In genomic region chr9:73038613-73039012, GRCh38 we compare ENCODE assay signal across 11 cellular contexts.
DNase-seq lines count a peak whose midpoint lies in the region; ATAC-seq and TF ChIP-seq lines count a peak whose summit lies in the region.
"Had no signal": no experiment of that assay in that cellular context is flagged by ENCODE, and none has a peak within 500 bp of the region (broad histone marks: within the 10 kb centered on the region; RNA-seq: fewer than 3 reads in every experiment).

No MANE protein-coding gene starts in this region.

- intact Hi-C loops in CD4-positive, alpha-beta T cell (cut with DNase I, micrococcal nuclease), result no loop called here

- H3K4me1 Mint-ChIP-seq in CD4-positive, alpha-beta T cell (ENCODE audit: low read depth), result no peaks in the 10 kb centered on the region

- peak overlapping the region; percentile 70 for H3K4me3 ChIP-seq in adipocyte (ENCODE audit: low read length)

- POLR2A ChIA-PET in CD4-positive, alpha-beta T cell (lab: Charles Lee), result no interaction called here

- no peaks in the 10 kb centered on the region for H3K9me3 ChIP-seq in adipocyte (ENCODE audit: control insufficient read depth, low read length)
- no peaks in the 10 kb centered on the region for H3K9me3 ChIP-seq in CD4-positive, alpha-beta T cell (ENCODE audit: control insufficient read depth, low read length)

- no peak overlapping the region for H3K27ac ChIP-seq in CD4-positive, alpha-beta T cell (ENCODE audit: low read depth, low read length)

- H3K36me3 Mint-ChIP-seq in CD4-positive, alpha-beta T cell (ENCODE audit: low read depth), result no peaks in the 10 kb centered on the region

- peaks cover 35% of the 10 kb centered on the region for H3K4me1 ChIP-seq in adipocyte (ENCODE audit: control insufficient read depth, insufficient read depth, low read length)

- no peaks in the 10 kb centered on the region for H3K27me3 ChIP-seq in adipocyte (replicated peaks; ENCODE audit: control insufficient read depth, insufficient read depth, low read length)
- no peaks in the 10 kb centered on the region for H3K27me3 ChIP-seq in CD4-positive, alpha-beta T cell (ENCODE audit: control insufficient read depth, insufficient read depth, low read length)

- in situ Hi-C loops in ACHN (cut with HindIII; ENCODE audit: low pct_ligation_motif_present, low pct_unique_long_range_greater_than_20kb, low sequenced_read_pairs), result no loop called here

- peak overlapping the region; percentile 78 for H3K9ac ChIP-seq in adipocyte (ENCODE audit: low read length)

- CTCF ChIA-PET in CD4-positive, alpha-beta T cell (lab: Charles Lee), result no interaction called here

- TF ChIP-seq CTCF in omental fat pad (IDR thresholded peaks at IDR 0.05), result no peak
- TF ChIP-seq CTCF in CD4-positive, alpha-beta T cell (IDR thresholded peaks at IDR 0.05), result no peak

- H3K27ac Mint-ChIP-seq in CD4-positive, alpha-beta T cell, result no peak overlapping the region

- H3K27me3 Mint-ChIP-seq in CD4-positive, alpha-beta T cell, result peaks cover 39% of the 10 kb centered on the region

- peak; percentile 24 for DNase-seq in ACHN
- DNase-seq in adipocyte (ENCODE audit: low read depth), result peak; percentile 78
- DNase-seq in glomerular visceral epithelial cell (ENCODE audit: extremely low spot score), result peak; percentile 41
- peak; percentile 24 for DNase-seq in omental fat pad (ENCODE audit: low spot score)
- DNase-seq in NCI-H1417 treated with DMSO at 0.1 percent for 48 hours (lab: John Stamatoyannopoulos, UW), result no peak
- no peak for DNase-seq in CD4-positive, alpha-beta T cell
- no peak for DNase-seq in NCI-H1092 (lab: John Stamatoyannopoulos, UW)
- DNase-seq: activated CD4-positive, CD25-positive, alpha-beta regulatory T cell treated with anti-CD3 and anti-CD28 coated beads, Interleukin-2, amount 50 U/mL, for 72 hours; cortex of kidney; NCI-H2081 had no signal

- H3K9me3 Mint-ChIP-seq in CD4-positive, alpha-beta T cell, result no peaks in the 10 kb centered on the region

- no peaks in the 10 kb centered on the region for H3K36me3 ChIP-seq in adipocyte (ENCODE audit: control insufficient read depth, insufficient read depth, low read length, severe bottlenecking)

- H3K4me3 Mint-ChIP-seq in CD4-positive, alpha-beta T cell, result no peak overlapping the region

- ATAC-seq in omental fat pad (ENCODE audit: low FRiP score), result peak; percentile 88
- no peak for ATAC-seq in GM18873 (IDR thresholded peaks at IDR 0.05; ENCODE audit: low FRiP score, unreplicated experiment)
- no peak for ATAC-seq in CD4-positive, alpha-beta T cell (ENCODE audit: poor library complexity)

Comparison
In these comparisons a context has a peak if more than half of its experiments do, and no peak if none do; other contexts are left out.
1. DNase-seq: peak in ACHN (single experiment), adipocyte (single experiment), glomerular visceral epithelial cell (single experiment) and omental fat pad (single experiment); none in NCI-H1417 treated with DMSO at 0.1 percent for 48 hours (single experiment), CD4-positive, alpha-beta T cell (0 of 10) and NCI-H1092 (single experiment).